In the genomic region with DNA sequence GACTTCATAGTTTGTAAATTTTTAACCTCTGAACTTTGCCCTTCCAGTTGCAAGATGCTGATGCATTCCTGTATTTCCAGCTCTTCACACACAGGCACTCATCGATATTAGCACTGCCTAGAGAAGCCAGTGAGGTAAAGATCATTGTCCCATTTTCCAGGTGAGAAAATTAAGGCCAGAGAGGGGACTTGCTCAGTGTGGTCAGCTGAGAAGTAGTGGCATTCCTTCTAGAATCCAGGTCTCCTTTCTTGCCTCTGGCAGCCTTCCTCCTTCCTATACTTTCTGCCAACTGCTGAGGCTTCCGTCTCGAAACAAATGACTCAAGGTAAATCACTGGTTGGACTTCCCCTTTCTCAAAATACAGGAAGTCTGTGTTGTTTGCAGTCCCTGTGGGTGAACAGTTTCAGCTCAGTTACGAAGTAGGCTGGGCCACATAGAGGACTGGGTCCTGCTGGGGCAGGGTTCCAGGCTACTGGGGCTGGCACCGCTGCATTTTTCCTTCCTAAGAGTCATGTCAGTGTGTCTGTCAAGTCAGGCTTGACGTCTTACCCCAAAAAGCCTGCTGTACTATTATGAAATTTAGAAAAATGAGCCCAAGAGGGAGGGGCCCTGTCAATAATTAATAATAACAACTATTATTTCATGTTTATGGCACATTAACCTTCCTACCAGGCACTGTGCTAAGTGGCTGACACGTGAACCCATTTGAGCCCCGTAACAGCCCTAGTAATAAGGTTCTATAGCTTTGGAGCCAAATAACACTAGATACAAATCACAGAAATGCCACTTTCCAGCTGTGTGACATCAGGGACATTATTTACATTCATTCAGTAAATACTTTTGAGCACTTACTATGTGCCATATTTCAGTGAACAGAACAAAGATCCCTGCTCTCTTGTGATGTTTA, we compare ENCODE assay signal across 8 cellular contexts. TPM values are rescaled to one million over a fixed set of nuclear protein-coding genes. Genes with fewer than 3 reads are reported as not detected.
DNase-seq lines count a peak whose midpoint lies in the region; ATAC-seq and FAIRE-seq lines count a peak whose summit lies in the region.

No MANE protein-coding gene starts in this region.

- peak; percentile 68 for DNase-seq in GM18507 (ENCODE audit: extremely low spot score, insufficient read length, low read depth)
- DNase-seq in NCI-H69 (lab: John Stamatoyannopoulos, UW) = peak; percentile 67
- DNase-seq in activated CD8-positive, alpha-beta memory T cell treated with anti-CD3 and anti-CD28 coated beads, Interleukin-2, amount 50 U/mL, for 48 hours = peak; percentile 78
- peak; percentile 70 for DNase-seq in fibroblast of peridontal ligament (ENCODE audit: extremely low read depth)
- DNase-seq in renal cortical epithelial cell (ENCODE audit: low read depth) = peak; percentile 99
- no peak for DNase-seq in posterior cingulate gyrus
- DNase-seq in NCI-H524 treated with DMSO at 0.1 percent for 48 hours (lab: John Stamatoyannopoulos, UW) = no peak

- ATAC-seq in HG02840 (IDR thresholded peaks at IDR 0.05; ENCODE audit: low FRiP score, unreplicated experiment) = peak; percentile 83

- intact Hi-C loops in posterior cingulate gyrus (cut with DNase I) = no loop called here

- FAIRE-seq in GM18507 (lab: Jason Lieb, UNC) = peak; percentile 98

RNA-seq across cellular contexts. Expression of a gene that starts 16.6 kb away (rescaled TPM):
- total RNA-seq in renal cortical epithelial cell = 21.0 and 23.4 TPM in 2 replicates

RNA-seq across cellular contexts. Expression of a gene that starts 55.4 kb away (rescaled TPM):
- total RNA-seq in renal cortical epithelial cell = 196 and 272 TPM in 2 replicates

Comparison
In these comparisons a context has a peak if more than half of its experiments do, and no peak if none do; other contexts are left out.
1. DNase-seq: peak in GM18507 (single experiment), NCI-H69 (single experiment), activated CD8-positive, alpha-beta memory T cell treated with anti-CD3 and anti-CD28 coated beads, Interleukin-2, amount 50 U/mL, for 48 hours (single experiment), fibroblast of peridontal ligament (single experiment) and renal cortical epithelial cell (single experiment); none in posterior cingulate gyrus (0 of 10) and NCI-H524 treated with DMSO at 0.1 percent for 48 hours (single experiment).